Comparison of ENCODE assay signal across 7 cellular contexts in genomic region chr10:128774979-128775378, GRCh38.
"Had no signal": no experiment of that assay in that cellular context is flagged by ENCODE, and none has a peak within 500 bp of the region (broad histone marks: within the 10 kb centered on the region; RNA-seq: fewer than 3 reads in every experiment).

No MANE protein-coding gene starts in this region.

- H3K27ac ChIP-seq: GM23248, HL-60 had no signal

- H3K9ac ChIP-seq: GM23248 had no signal

- H2AFZ ChIP-seq: GM23248 had no signal

- H3K4me3 ChIP-seq: GM23248, HAP-1 had no signal

- DNase-seq: GM23248, H7, HFFc6, KBM-7 had no signal

- ATAC-seq: HCT116 had no signal

- H3K9me3 ChIP-seq: HAP-1 had no signal

- H3K4me1 ChIP-seq: HAP-1 had no signal

- H3K36me3 ChIP-seq: HAP-1 had no signal
